Comparison of ENCODE assay signal across 9 cellular contexts in genomic region chrX:15686818-15687685, GRCh38. TPM values are rescaled to one million over a fixed set of nuclear protein-coding genes. Genes with fewer than 3 reads are reported as not detected.
DNase-seq lines count a peak whose midpoint lies in the region; ATAC-seq, FAIRE-seq and TF ChIP-seq lines count a peak whose summit lies in the region.
"Had no signal": no experiment of that assay in that cellular context is flagged by ENCODE, and none has a peak within 500 bp of the region (broad histone marks: within the 10 kb centered on the region; RNA-seq: fewer than 3 reads in every experiment).

No MANE protein-coding gene starts in this region.

- WGBS in psoas muscle, 3 donors, result 38 to 49% (median 43%) methylated on average over 6 of the region's 6 CpGs

- H3K27ac ChIP-seq in KMS-11, result no peak overlapping the region
- H3K27ac ChIP-seq in SJSA1, result no peak overlapping the region
- no peak overlapping the region for H3K27ac ChIP-seq in psoas muscle

- H3K4me3 ChIP-seq in KMS-11 (IDR thresholded peaks at IDR 0.05; ENCODE audit: insufficient read depth, low read depth, low read length), result no peak overlapping the region
- H3K4me3 ChIP-seq in SJSA1, result no peak overlapping the region
- no peak overlapping the region for H3K4me3 ChIP-seq in psoas muscle

- intact Hi-C loops in psoas muscle (cut with DNase I), result loop anchor here (5.0 to 10.0 kb wide), 2 partner anchors 98 to 170 kb away; no protein-coding TSS in a partner anchor

- no peak overlapping the region for H3K4me2 ChIP-seq in KMS-11

- H3K4me1 ChIP-seq in KMS-11 (ENCODE audit: low read depth, poor library complexity, severe bottlenecking) (peaks cover 3% of the 10 kb centered on the region), SJSA1 (replicated peaks) (no peaks in the 10 kb centered on the region), psoas muscle (no peaks in the 10 kb centered on the region)

- H3K9ac ChIP-seq in KMS-11, result no peak overlapping the region

- no peaks in the 10 kb centered on the region for H4K20me1 ChIP-seq in KMS-11 (ENCODE audit: insufficient read depth)

- no peaks in the 10 kb centered on the region for H3K36me3 ChIP-seq in KMS-11 (ENCODE audit: insufficient read depth)
- no peaks in the 10 kb centered on the region for H3K36me3 ChIP-seq in SJSA1
- H3K36me3 ChIP-seq in psoas muscle (ENCODE audit: insufficient read depth in 1 of 2, low read depth in 1 of 2), result peaks cover 0 to 33% of the 10 kb centered on the region in 2 donors

- no peak overlapping the region for H2AFZ ChIP-seq in KMS-11 (ENCODE audit: low read depth)

- ATAC-seq in GM21390 (IDR thresholded peaks at IDR 0.05; ENCODE audit: unreplicated experiment) (peak; percentile 76), psoas muscle (peak; percentile 67 to 97 (median 91))

- H3K27me3 ChIP-seq in KMS-11 (ENCODE audit: insufficient read depth, low read depth) (no peaks in the 10 kb centered on the region), SJSA1 (replicated peaks) (no peaks in the 10 kb centered on the region), psoas muscle (ENCODE audit: insufficient read depth in 3 of 3, low read length in 2 of 3) (no peaks in the 10 kb centered on the region)

- no peaks in the 10 kb centered on the region for H3K79me2 ChIP-seq in KMS-11 (ENCODE audit: insufficient read depth, low read depth)

- DNase-seq in D721Med (ENCODE audit: insufficient read length, low spot score), result no peak
- DNase-seq in SJSA1 (ENCODE audit: low read depth in 1 of 2, low spot score in 2 of 2), result peak; percentile 40 to 44
- peak; percentile 44 for DNase-seq in activated naive CD4-positive, alpha-beta T cell treated with Interleukin-2 at 50 U/mL for 16 hours
- DNase-seq in glomerular visceral epithelial cell (ENCODE audit: extremely low spot score), result peak; percentile 46
- no peak for DNase-seq in psoas muscle
- no peak for DNase-seq in cortex of kidney (lab: John Stamatoyannopoulos, UW)

- FAIRE-seq in D721Med (lab: Jason Lieb, UNC), result no peak
- FAIRE-seq: TTC549 had no signal

- TF ChIP-seq CTCF in D721Med (IDR thresholded peaks at IDR 0.05; ENCODE audit: insufficient read depth, missing control alignments) (peak; percentile 57), KMS-11 (conservative IDR thresholded peaks at IDR 0.05; ENCODE audit: low read depth, low read length) (peak; percentile 71), psoas muscle (IDR thresholded peaks at IDR 0.05) (peak; percentile 73)

- H3K9me3 ChIP-seq in SJSA1 (replicated peaks) (no peaks in the 10 kb centered on the region), psoas muscle (no peaks in the 10 kb centered on the region)

RNA-seq across cellular contexts. Expression of gene CLTRN, which starts 22.4 kb away (rescaled TPM):
- not detected in 2 replicates for total RNA-seq in SJSA1 (2014; rRNA removed; shearing (Covaris generic))
- not detected for total RNA-seq in psoas muscle
- not detected for polyA plus RNA-seq in psoas muscle

RNA-seq across cellular contexts. Expression of gene CA5B, which starts 51.0 kb away (rescaled TPM):
- 4.6 and 7.4 TPM in 2 replicates for total RNA-seq in SJSA1 (2014; rRNA removed; shearing (Covaris generic))
- total RNA-seq in psoas muscle, result 1 to 10 TPM in 3 of 4 donors, under 1 TPM in 1; 0.91 to 2.7 (median 1.5) TPM
- under 1 TPM; 0.25 to 0.60 (median 0.57) TPM for polyA plus RNA-seq in psoas muscle

Comparison
In these comparisons a context has a peak if more than half of its experiments do, and no peak if none do; other contexts are left out.
1. DNase-seq: peak in SJSA1 (2 of 2), activated naive CD4-positive, alpha-beta T cell treated with Interleukin-2 at 50 U/mL for 16 hours (single experiment) and glomerular visceral epithelial cell (single experiment); none in D721Med (single experiment), psoas muscle (0 of 2) and cortex of kidney (single experiment).
2. Peak in every context shown above with its lines, with median percentiles within 50 percentile points of each other: CTCF ChIP-seq.